Comparison of ENCODE assay signal across 9 cellular contexts in the genomic region with DNA sequence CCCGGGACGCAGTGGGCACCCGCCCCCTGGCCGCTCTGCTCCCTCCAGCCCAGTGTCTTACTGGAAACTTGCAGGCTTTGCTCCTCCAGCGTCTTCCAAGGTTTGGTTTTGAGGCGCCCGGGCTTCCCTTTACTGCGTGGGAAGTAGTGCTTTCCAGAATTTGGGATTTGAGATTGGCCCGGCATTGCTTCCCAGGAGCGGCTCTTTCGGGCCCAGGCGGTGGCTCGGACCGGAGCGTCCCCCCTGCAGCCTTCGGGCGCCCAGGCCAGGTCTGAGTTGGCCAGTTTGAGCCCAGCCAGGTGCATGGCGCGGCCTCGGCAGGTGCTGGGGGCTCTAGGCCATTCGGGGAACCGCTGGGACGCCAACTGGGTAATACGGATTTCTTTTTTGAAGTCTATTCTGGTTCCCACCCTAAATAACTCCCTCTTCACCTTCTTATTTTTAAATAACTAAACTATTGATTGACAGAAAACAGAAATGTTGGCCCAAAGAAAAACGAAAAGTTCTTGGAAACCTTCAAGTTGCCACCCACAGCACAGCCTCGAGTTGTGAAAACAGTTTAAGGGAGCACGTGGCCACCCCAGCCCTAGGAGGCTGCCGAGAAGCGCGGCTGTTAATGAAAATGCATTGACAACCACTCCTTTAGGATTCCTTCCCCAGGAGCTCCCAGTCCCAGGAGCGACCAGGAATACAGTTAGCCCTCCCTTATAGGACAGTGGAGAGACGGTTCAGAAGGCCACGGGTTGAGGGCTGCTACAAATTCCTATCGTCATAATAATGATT. TPM values are rescaled to one million over a fixed set of nuclear protein-coding genes. Genes with fewer than 3 reads are reported as not detected.
DNase-seq lines count a peak whose midpoint lies in the region; ATAC-seq and TF ChIP-seq lines count a peak whose summit lies in the region.
"Had no signal": no experiment of that assay in that cellular context is flagged by ENCODE, and none has a peak within 500 bp of the region (broad histone marks: within the 10 kb centered on the region; RNA-seq: fewer than 3 reads in every experiment).

No MANE protein-coding gene starts in this region.

- H2AFZ ChIP-seq in smooth muscle cell (ENCODE audit: low read depth) = no peak overlapping the region

- H3K36me3 Mint-ChIP-seq in activated CD8-positive, alpha-beta T cell treated with anti-CD3 and anti-CD28 coated beads for 36 hours (ENCODE audit: low read depth) = no peaks in the 10 kb centered on the region

- DNase-seq in NCI-H345 (lab: John Stamatoyannopoulos, UW) = peak; percentile 26
- no peak for DNase-seq in NCI-H345 treated with DMSO at 0.1 percent for 48 hours (lab: John Stamatoyannopoulos, UW; ENCODE audit: unreplicated experiment)
- DNase-seq in activated CD8-positive, alpha-beta T cell treated with anti-CD3 and anti-CD28 coated beads for 36 hours = no peak
- no peak for DNase-seq in smooth muscle cell (lab: John Stamatoyannopoulos, UW; ENCODE audit: unreplicated experiment)
- DNase-seq in SKM-1 treated with dmso at 0.1 percent for 144 hours (lab: John Stamatoyannopoulos, UW; ENCODE audit: unreplicated experiment) = no peak
- no peak for DNase-seq in 8988T
- no peak for DNase-seq in NCI-H69 (lab: John Stamatoyannopoulos, UW)

- H3K9ac ChIP-seq in smooth muscle cell (ENCODE audit: low read depth) = no peak overlapping the region

- CTCF ChIA-PET in activated CD8-positive, alpha-beta T cell treated with anti-CD3 and anti-CD28 coated beads for 36 hours (lab: Charles Lee) = interaction anchor here (1.3 kb wide), 1 partner anchor 22 kb away, joined by 3 read pairs; no protein-coding TSS in a partner anchor

- H3K27me3 ChIP-seq in smooth muscle cell (ENCODE audit: low read depth) = peaks cover 68% of the 10 kb centered on the region

- no peak for ATAC-seq in activated CD8-positive, alpha-beta T cell treated with anti-CD3 and anti-CD28 coated beads for 36 hours

- no peak overlapping the region for H3K27ac ChIP-seq in smooth muscle cell (ENCODE audit: low read depth)

- H3K9me3 Mint-ChIP-seq in activated CD8-positive, alpha-beta T cell treated with anti-CD3 and anti-CD28 coated beads for 36 hours = no peaks in the 10 kb centered on the region

- H3K27ac Mint-ChIP-seq in activated CD8-positive, alpha-beta T cell treated with anti-CD3 and anti-CD28 coated beads for 36 hours = peak overlapping the region; percentile 64

- peak overlapping the region; percentile 68 for H3K4me3 Mint-ChIP-seq in activated CD8-positive, alpha-beta T cell treated with anti-CD3 and anti-CD28 coated beads for 36 hours

- H3K4me3 ChIP-seq in iPS-18c (ENCODE audit: insufficient read depth, low read depth, low read length) (peak overlapping the region; percentile 63), smooth muscle cell (peak overlapping the region; percentile 57)

- peaks cover 36% of the 10 kb centered on the region for H3K4me1 Mint-ChIP-seq in activated CD8-positive, alpha-beta T cell treated with anti-CD3 and anti-CD28 coated beads for 36 hours (ENCODE audit: low read depth)

- POLR2A ChIA-PET in activated CD8-positive, alpha-beta T cell treated with anti-CD3 and anti-CD28 coated beads for 36 hours (lab: Charles Lee) = interaction anchor here (0.9 to 1.3 kb wide), 2 partner anchors 23 kb away, joined by 3 to 6 read pairs; no protein-coding TSS in a partner anchor

- H3K36me3 ChIP-seq in smooth muscle cell (ENCODE audit: low read depth) = no peaks in the 10 kb centered on the region

- peaks cover 22% of the 10 kb centered on the region for H3K27me3 Mint-ChIP-seq in activated CD8-positive, alpha-beta T cell treated with anti-CD3 and anti-CD28 coated beads for 36 hours

- intact Hi-C loops in activated CD8-positive, alpha-beta T cell treated with anti-CD3 and anti-CD28 coated beads for 36 hours (cut with micrococcal nuclease) = no loop called here

- no peaks in the 10 kb centered on the region for H3K79me2 ChIP-seq in smooth muscle cell (ENCODE audit: low read depth)

- no peaks in the 10 kb centered on the region for H4K20me1 ChIP-seq in smooth muscle cell (ENCODE audit: low read depth)

- no peak for TF ChIP-seq CTCF in activated CD8-positive, alpha-beta T cell treated with anti-CD3 and anti-CD28 coated beads for 36 hours (IDR thresholded peaks at IDR 0.05)
- no peak for TF ChIP-seq CTCF in smooth muscle cell (IDR thresholded peaks at IDR 0.05; ENCODE audit: borderline replicate concordance, insufficient read depth, poor library complexity, severe bottlenecking)

- no peaks in the 10 kb centered on the region for H3F3A ChIP-seq in smooth muscle cell (ENCODE audit: low read depth)

- peaks cover 19% of the 10 kb centered on the region for H3K4me1 ChIP-seq in smooth muscle cell (ENCODE audit: low read depth)

- 8% methylated on average over 33 of the region's 34 CpGs for WGBS in smooth muscle cell (ENCODE audit: low lambda C conversion rate)

- H3K9me3 ChIP-seq in iPS-18c (ENCODE audit: control insufficient read depth, insufficient read depth, low read length) = no peaks in the 10 kb centered on the region
- no peaks in the 10 kb centered on the region for H3K9me3 ChIP-seq in smooth muscle cell (replicated peaks; ENCODE audit: low read depth)

- peak overlapping the region; percentile 97 for H3K4me2 ChIP-seq in smooth muscle cell

RNA-seq across cellular contexts. Expression of a gene that starts 0.8 kb away (rescaled TPM):
- 1 to 10 TPM; 2.5 to 3.2 TPM for total RNA-seq in activated CD8-positive, alpha-beta T cell treated with anti-CD3 and anti-CD28 coated beads for 36 hours
- 0.13 TPM in 1 of 2 replicates, not detected in the other for total RNA-seq in smooth muscle cell
- 0.56 TPM in 1 of 2 replicates, not detected in the other for polyA plus RNA-seq in smooth muscle cell
- total RNA-seq: MCF 10A had no signal
